18 cellular contexts compared by ENCODE assay signal in the genomic region with DNA sequence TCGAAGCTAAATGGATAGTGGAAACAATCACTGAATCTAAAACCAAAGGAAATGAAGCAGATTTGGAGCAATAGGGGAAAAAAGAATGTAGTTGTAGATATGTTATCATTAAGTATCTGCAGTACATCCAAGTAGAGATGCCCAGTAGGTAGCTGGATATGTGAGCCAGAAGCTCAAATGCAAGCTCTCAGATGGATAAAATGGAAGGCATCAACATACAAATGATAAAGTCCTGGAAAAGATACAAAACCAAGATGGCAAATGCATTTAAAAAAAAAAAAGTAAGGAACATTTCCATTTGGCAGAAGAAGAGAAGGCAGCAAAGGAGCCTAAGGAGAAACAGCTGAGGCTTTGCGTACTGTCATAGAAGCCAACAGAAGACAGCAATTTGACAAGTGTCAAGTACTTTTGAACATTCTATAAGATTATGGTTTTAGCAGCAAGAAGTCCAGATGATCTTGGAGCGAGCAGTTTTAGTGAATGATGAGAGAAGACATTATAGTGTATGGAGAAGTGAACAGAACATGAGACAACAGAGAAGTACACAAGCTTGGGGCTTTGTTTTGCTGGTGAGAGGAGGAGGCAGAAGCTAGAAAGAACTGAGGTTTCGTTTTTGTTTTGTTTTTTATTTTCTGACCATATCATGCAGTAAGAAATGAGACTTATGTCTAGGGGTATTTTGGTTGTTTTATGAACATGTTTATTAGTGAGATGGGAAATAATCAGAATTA.
"Had no signal": no experiment of that assay in that cellular context is flagged by ENCODE, and none has a peak within 500 bp of the region (broad histone marks: within the 10 kb centered on the region; RNA-seq: fewer than 3 reads in every experiment).

No MANE protein-coding gene starts in this region.

- H3K4me1 ChIP-seq: prostate gland, thyroid gland had no signal

- ATAC-seq: activated CD8-positive, alpha-beta T cell treated with anti-CD3 and anti-CD28 coated beads, Interleukin-2, amount 10 ng/mL, durations not matched to agents 7 days and 5 days; activated T-cell treated with anti-CD3 and anti-CD28 coated beads, Interleukin-2, amount 50 U/mL, for 4 hours; heart right ventricle; mucosa of descending colon; right cardiac atrium had no signal

- H3K4me3 Mint-ChIP-seq: activated CD4-positive, alpha-beta T cell treated with anti-CD3 and anti-CD28 coated beads, Interleukin-2, amount 10 ng/mL, durations not matched to agents 7 days and 5 days; activated CD8-positive, alpha-beta T cell treated with anti-CD3 and anti-CD28 coated beads, Interleukin-2, amount 10 ng/mL, durations not matched to agents 7 days and 5 days; activated naive CD4-positive, alpha-beta T cell treated with anti-CD3 and anti-CD28 coated beads for 36 hours; activated T-cell treated with anti-CD3 and anti-CD28 coated beads, Interleukin-2, amount 50 U/mL, for 4 hours; brain; endodermal cell; naive B cell; neural progenitor cell had no signal

- H3K36me3 ChIP-seq: heart right ventricle, left ventricle myocardium inferior, neural progenitor cell, prostate gland, thyroid gland had no signal

- H3K4me1 Mint-ChIP-seq: neural progenitor cell had no signal

- H3K27ac Mint-ChIP-seq: activated CD4-positive, alpha-beta T cell treated with anti-CD3 and anti-CD28 coated beads, Interleukin-2, amount 10 ng/mL, durations not matched to agents 7 days and 5 days; activated CD8-positive, alpha-beta T cell treated with anti-CD3 and anti-CD28 coated beads, Interleukin-2, amount 10 ng/mL, durations not matched to agents 7 days and 5 days; activated naive CD4-positive, alpha-beta T cell treated with anti-CD3 and anti-CD28 coated beads for 36 hours; brain; endodermal cell; naive B cell; neural progenitor cell had no signal

- DNase-seq: activated CD4-positive, alpha-beta T cell treated with anti-CD3 and anti-CD28 coated beads, Interleukin-2, amount 10 ng/mL, durations not matched to agents 7 days and 5 days; activated CD8-positive, alpha-beta T cell treated with anti-CD3 and anti-CD28 coated beads, Interleukin-2, amount 10 ng/mL, durations not matched to agents 7 days and 5 days; activated naive CD4-positive, alpha-beta T cell treated with anti-CD3 and anti-CD28 coated beads for 36 hours; activated T-cell treated with anti-CD3 and anti-CD28 coated beads, Interleukin-2, amount 50 U/mL, for 4 hours; caudate nucleus; endodermal cell; heart right ventricle; left ventricle myocardium inferior; mammary epithelial cell; mucosa of descending colon; naive B cell; right cardiac atrium; stimulated activated CD4-positive, alpha-beta T cell treated with anti-CD3 and anti-CD28 coated beads, Interleukin-2, amount 100 ng/mL, for 24 hours; stimulated activated naive CD4-positive, alpha-beta T cell treated with Interleukin-2 at 50 U/mL for 16 hours; thyroid gland had no signal

- H3K4me3 ChIP-seq: heart right ventricle, left ventricle myocardium inferior, mucosa of descending colon, neural progenitor cell, prostate gland, thyroid gland had no signal

- H3K27me3 Mint-ChIP-seq: activated CD4-positive, alpha-beta T cell treated with anti-CD3 and anti-CD28 coated beads, Interleukin-2, amount 10 ng/mL, durations not matched to agents 7 days and 5 days; brain; naive B cell had no signal

- H3K9me3 ChIP-seq: left ventricle myocardium inferior, mucosa of descending colon, prostate gland, thyroid gland had no signal

- H3K27ac ChIP-seq: left ventricle myocardium inferior, neural progenitor cell, prostate gland, thyroid gland had no signal

- H3K9me3 Mint-ChIP-seq: activated CD4-positive, alpha-beta T cell treated with anti-CD3 and anti-CD28 coated beads, Interleukin-2, amount 10 ng/mL, durations not matched to agents 7 days and 5 days; activated T-cell treated with anti-CD3 and anti-CD28 coated beads, Interleukin-2, amount 50 U/mL, for 4 hours; endodermal cell had no signal

- H3K9ac ChIP-seq: neural progenitor cell had no signal

- H3K36me3 Mint-ChIP-seq: naive B cell had no signal

- H3K27me3 ChIP-seq: heart right ventricle, neural progenitor cell, thyroid gland had no signal
